In the genomic region with DNA sequence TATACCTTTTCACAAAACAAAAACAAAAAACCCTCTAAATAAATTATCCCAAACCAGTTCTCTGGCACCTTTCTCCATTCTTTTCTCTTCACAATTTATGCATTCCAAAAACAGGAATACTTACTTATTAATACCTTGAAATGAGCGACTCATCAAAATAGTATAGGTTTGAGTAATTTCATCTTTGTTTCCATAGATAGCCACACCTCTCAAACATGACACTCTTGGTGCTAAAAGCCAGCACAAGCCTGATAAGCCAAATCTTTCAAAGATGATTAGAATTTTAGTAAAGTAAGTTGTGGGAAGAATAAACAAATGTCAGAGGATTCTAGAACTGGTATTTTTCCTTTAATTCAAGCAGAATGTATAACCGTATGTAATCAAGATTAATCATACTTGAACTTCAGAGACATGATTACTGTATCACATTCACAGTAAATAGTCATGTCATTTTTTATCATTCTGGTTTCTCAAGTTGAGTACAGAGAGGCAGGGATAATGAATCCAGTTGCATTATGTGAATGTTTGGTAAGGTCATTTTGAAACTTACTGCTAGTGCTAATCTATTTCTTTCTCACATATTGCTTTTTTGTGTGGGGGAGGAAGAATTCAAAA, we compare ENCODE assay signal across 17 cellular contexts. TPM values are rescaled to one million over a fixed set of nuclear protein-coding genes. Genes with fewer than 3 reads are reported as not detected.
A peak's percentile ranks its signal among the peaks of the same experiment; 100 is the strongest.
DNase-seq lines count a peak whose midpoint lies in the region; ATAC-seq, FAIRE-seq and TF ChIP-seq lines count a peak whose summit lies in the region.
"Had no signal": no experiment of that assay in that cellular context is flagged by ENCODE, and none has a peak within 500 bp of the region (broad histone marks: within the 10 kb centered on the region; RNA-seq: fewer than 3 reads in every experiment).

No MANE protein-coding gene starts in this region.

- H3K9me3 Mint-ChIP-seq in CD8-positive, alpha-beta memory T cell, result peaks cover 0 to 13% (median 7%) of the 10 kb centered on the region in 5 donors
- H3K9me3 Mint-ChIP-seq in activated T-helper 17 cell treated with anti-CD3 and anti-CD28 coated beads, Interleukin-2, amount 50 U/mL, for 72 hours, result peaks cover 3% of the 10 kb centered on the region
- peaks cover 0 to 28% (median 8%) of the 10 kb centered on the region in 11 donors for H3K9me3 Mint-ChIP-seq in naive thymus-derived CD4-positive, alpha-beta T cell
- H3K9me3 Mint-ChIP-seq: neural crest cell had no signal

- no peaks in the 10 kb centered on the region for H3K9me1 ChIP-seq in keratinocyte (ENCODE audit: control insufficient read depth, extremely low read depth, insufficient read depth, low read length)

- no peaks in the 10 kb centered on the region for H3K4me1 ChIP-seq in CD8-positive, alpha-beta memory T cell (ENCODE audit: insufficient read depth, low read length)
- H3K4me1 ChIP-seq in keratinocyte (ENCODE audit: control insufficient read depth, extremely low read depth, insufficient read depth, low read length) (no peaks in the 10 kb centered on the region), right lobe of liver (no peaks in the 10 kb centered on the region)
- H3K4me1 ChIP-seq in naive thymus-derived CD4-positive, alpha-beta T cell (ENCODE audit: control insufficient read depth in 2 of 2, insufficient read depth in 2 of 2, low read length in 2 of 2), result no peaks in the 10 kb centered on the region

- no peak for TF ChIP-seq POLR2A in right lobe of liver (IDR thresholded peaks at IDR 0.05)

- no peak overlapping the region for H3K4me2 ChIP-seq in keratinocyte (ENCODE audit: control insufficient read depth, extremely low read depth, insufficient read depth, low read depth, low read length)

- intact Hi-C loops in right lobe of liver (cut with DNase I), result loop anchor here in 1 of 2 donors (10.0 kb wide), 1 partner anchor 107 kb away; no protein-coding TSS in a partner anchor
- intact Hi-C loops in naive thymus-derived CD4-positive, alpha-beta T cell (cut with micrococcal nuclease), result no loop called here

- CTCF ChIA-PET in CD8-positive, alpha-beta memory T cell (lab: Charles Lee), result no interaction called here
- CTCF ChIA-PET in naive thymus-derived CD4-positive, alpha-beta T cell (lab: Charles Lee), result no interaction called here

- ATAC-seq in activated T-helper 17 cell treated with anti-CD3 and anti-CD28 coated beads, Interleukin-2, amount 50 U/mL, for 72 hours (replicated peaks), result peak; percentile 92
- no peak for ATAC-seq in right lobe of liver
- no peak for ATAC-seq in naive thymus-derived CD4-positive, alpha-beta T cell
- ATAC-seq: left ventricle myocardium superior had no signal

- H3K4me1 Mint-ChIP-seq in CD8-positive, alpha-beta memory T cell, result peaks cover 2 to 29% (median 16%) of the 10 kb centered on the region in 3 donors
- peaks cover 25% of the 10 kb centered on the region for H3K4me1 Mint-ChIP-seq in activated T-helper 17 cell treated with anti-CD3 and anti-CD28 coated beads, Interleukin-2, amount 50 U/mL, for 72 hours
- H3K4me1 Mint-ChIP-seq in naive thymus-derived CD4-positive, alpha-beta T cell, result peaks cover 0 to 7% (median 0%) of the 10 kb centered on the region in 7 donors
- H3K4me1 Mint-ChIP-seq: neural crest cell had no signal

- peak; percentile 26 for FAIRE-seq in keratinocyte (lab: Jason Lieb, UNC)

- no peak for TF ChIP-seq CTCF in GM13977 (IDR thresholded peaks at IDR 0.05; ENCODE audit: extremely low read depth, insufficient read depth, missing control alignments)
- TF ChIP-seq CTCF in keratinocyte (optimal IDR thresholded peaks at IDR 0.05 in 1 of 3, IDR thresholded peaks at IDR 0.05 in 1 of 3, conservative IDR thresholded peaks at IDR 0.05 in 1 of 3; ENCODE audit: extremely low read depth in 1 of 3, insufficient read depth in 2 of 3, low read length in 3 of 3), result no peak
- no peak for TF ChIP-seq CTCF in right lobe of liver (IDR thresholded peaks at IDR 0.05)

- no peaks in the 10 kb centered on the region for H3K79me2 ChIP-seq in keratinocyte (ENCODE audit: control insufficient read depth, insufficient read depth, low read length)

- H4K20me1 ChIP-seq in keratinocyte (ENCODE audit: control insufficient read depth, extremely low read depth, insufficient read depth, low read length), result no peaks in the 10 kb centered on the region

- H2AFZ ChIP-seq in keratinocyte (ENCODE audit: control insufficient read depth, low read length), result no peak overlapping the region

- DNase-seq in CD8-positive, alpha-beta memory T cell, result no peak
- peak; percentile 25 for DNase-seq in GM13977 (ENCODE audit: low spot score)
- DNase-seq in keratinocyte (ENCODE audit: low read depth, low spot score), result no peak
- DNase-seq in NOMO-1 treated with dmso at 0.1 percent for 144 hours (lab: John Stamatoyannopoulos, UW; ENCODE audit: unreplicated experiment), result no peak
- no peak for DNase-seq in right lobe of liver
- DNase-seq in NCI-H1694 treated with DMSO at 0.1 percent for 48 hours (lab: John Stamatoyannopoulos, UW), result no peak
- DNase-seq in naive thymus-derived CD4-positive, alpha-beta T cell, result no peak
- DNase-seq: C1 segment of cervical spinal cord; caudate nucleus; head of caudate nucleus; left ventricle myocardium superior; MV-4-11; NCI-H2171 treated with DMSO at 0.1 percent for 48 hours; NK-92 treated with Interleukin-12 subunit alpha and Interleukin-12 subunit beta, amount 100 ng/mL, for 24 hours; WERI-Rb-1 had no signal

- peaks cover 23% of the 10 kb centered on the region for H3K36me3 ChIP-seq in CD8-positive, alpha-beta memory T cell (ENCODE audit: insufficient read depth, low read length)
- H3K36me3 ChIP-seq in keratinocyte (ENCODE audit: control insufficient read depth in 2 of 2, extremely low read depth in 1 of 2, insufficient read depth in 2 of 2, low read length in 2 of 2) (peaks cover 16 to 21% of the 10 kb centered on the region in 2 experiments), right lobe of liver (peaks cover 0 to 41% (median 12%) of the 10 kb centered on the region in 4 donors)
- H3K36me3 ChIP-seq in naive thymus-derived CD4-positive, alpha-beta T cell (ENCODE audit: control insufficient read depth in 2 of 3, insufficient read depth in 3 of 3, low read length in 3 of 3), result peaks cover 10 to 53% (median 16%) of the 10 kb centered on the region in 3 experiments

- dilution Hi-C loops in keratinocyte (cut with MboI; ENCODE audit: extremely low pct_ligation_motif_present, low sequenced_read_pairs), result no loop called here

- no peak overlapping the region for H3K27ac ChIP-seq in CD8-positive, alpha-beta memory T cell (ENCODE audit: low read depth, low read length)
- H3K27ac ChIP-seq in keratinocyte (ENCODE audit: control insufficient read depth, insufficient read depth, low read length) (no peak overlapping the region), right lobe of liver (no peak overlapping the region)
- no peak overlapping the region for H3K27ac ChIP-seq in naive thymus-derived CD4-positive, alpha-beta T cell (ENCODE audit: low read depth, low read length)
- H3K27ac ChIP-seq: WERI-Rb-1 had no signal

- no peaks in the 10 kb centered on the region for H3K27me3 ChIP-seq in CD8-positive, alpha-beta memory T cell (ENCODE audit: insufficient read depth, low read length, poor library complexity, severe bottlenecking)
- H3K27me3 ChIP-seq in keratinocyte (ENCODE audit: control insufficient read depth, extremely low read depth, insufficient read depth, low read length), result no peaks in the 10 kb centered on the region
- H3K27me3 ChIP-seq in right lobe of liver, result no peaks in the 10 kb centered on the region
- no peaks in the 10 kb centered on the region for H3K27me3 ChIP-seq in naive thymus-derived CD4-positive, alpha-beta T cell (ENCODE audit: control insufficient read depth in 2 of 2, insufficient read depth in 2 of 2, low read length in 2 of 2)

- no peak overlapping the region for H3K9ac ChIP-seq in keratinocyte (ENCODE audit: control insufficient read depth, extremely low read depth, insufficient read depth, low read length)

- in situ Hi-C loops in GM13977 (cut with MboI; ENCODE audit: low pct_unique_long_range_greater_than_20kb, low sequenced_read_pairs, unreplicated experiment), result no loop called here

- H3K27me3 Mint-ChIP-seq in CD8-positive, alpha-beta memory T cell, result no peaks in the 10 kb centered on the region
- H3K27me3 Mint-ChIP-seq in activated T-helper 17 cell treated with anti-CD3 and anti-CD28 coated beads, Interleukin-2, amount 50 U/mL, for 72 hours, result no peaks in the 10 kb centered on the region
- H3K27me3 Mint-ChIP-seq in naive thymus-derived CD4-positive, alpha-beta T cell, result no peaks in the 10 kb centered on the region

- no peak overlapping the region for H3K4me3 Mint-ChIP-seq in CD8-positive, alpha-beta memory T cell
- H3K4me3 Mint-ChIP-seq in activated T-helper 17 cell treated with anti-CD3 and anti-CD28 coated beads, Interleukin-2, amount 50 U/mL, for 72 hours, result peak overlapping the region; percentile 47
- no peak overlapping the region for H3K4me3 Mint-ChIP-seq in naive thymus-derived CD4-positive, alpha-beta T cell
- H3K4me3 Mint-ChIP-seq: neural crest cell had no signal

- peaks cover 33 to 87% (median 35%) of the 10 kb centered on the region in 3 donors for H3K36me3 Mint-ChIP-seq in CD8-positive, alpha-beta memory T cell
- peaks cover 98% of the 10 kb centered on the region for H3K36me3 Mint-ChIP-seq in activated T-helper 17 cell treated with anti-CD3 and anti-CD28 coated beads, Interleukin-2, amount 50 U/mL, for 72 hours (ENCODE audit: low read depth)
- peaks cover 17 to 82% (median 67%) of the 10 kb centered on the region in 5 donors for H3K36me3 Mint-ChIP-seq in naive thymus-derived CD4-positive, alpha-beta T cell

- peak overlapping the region in 7 of 8 donors; percentile 2 to 66 (median 41) for H3K27ac Mint-ChIP-seq in CD8-positive, alpha-beta memory T cell
- H3K27ac Mint-ChIP-seq in activated T-helper 17 cell treated with anti-CD3 and anti-CD28 coated beads, Interleukin-2, amount 50 U/mL, for 72 hours, result peak overlapping the region; percentile 91
- H3K27ac Mint-ChIP-seq in naive thymus-derived CD4-positive, alpha-beta T cell, result peak overlapping the region in 3 of 9 donors; percentile 9 to 34 (median 9)

- no peaks in the 10 kb centered on the region for H3K9me3 ChIP-seq in CD8-positive, alpha-beta memory T cell (ENCODE audit: low read length)
- no peaks in the 10 kb centered on the region for H3K9me3 ChIP-seq in keratinocyte (ENCODE audit: control insufficient read depth, low read depth, low read length)
- H3K9me3 ChIP-seq in right lobe of liver, result no peaks in the 10 kb centered on the region
- H3K9me3 ChIP-seq in naive thymus-derived CD4-positive, alpha-beta T cell (ENCODE audit: control insufficient read depth in 2 of 3, low read length in 3 of 3), result no peaks in the 10 kb centered on the region

- no peak overlapping the region for H3K4me3 ChIP-seq in CD8-positive, alpha-beta memory T cell (ENCODE audit: low read length)
- H3K4me3 ChIP-seq in keratinocyte (ENCODE audit: control insufficient read depth in 2 of 3, extremely low read depth in 1 of 3, insufficient read depth in 2 of 3, low read depth in 1 of 3, low read length in 3 of 3) (no peak overlapping the region), right lobe of liver (no peak overlapping the region)
- no peak overlapping the region for H3K4me3 ChIP-seq in naive thymus-derived CD4-positive, alpha-beta T cell (ENCODE audit: low read length)

- WGBS in right lobe of liver (ENCODE audit: insufficient coverage, low coverage, low lambda C conversion rate, missing lambda C conversion rate), result 75% methylated on average over 2 of the region's 2 CpGs

- POLR2A ChIA-PET in CD8-positive, alpha-beta memory T cell (lab: Charles Lee), result no interaction called here
- POLR2A ChIA-PET in naive thymus-derived CD4-positive, alpha-beta T cell (lab: Charles Lee), result interaction anchor here (1.1 kb wide), 1 partner anchor 12 kb away, joined by 6 read pairs; a partner anchor contains a TSS

RNA-seq across cellular contexts. Expression of a gene that starts 12.1 kb away (rescaled TPM):
- total RNA-seq in CD8-positive, alpha-beta memory T cell, result 1 to 10 TPM; 4.6 to 4.8 TPM
- polyA plus RNA-seq in CD8-positive, alpha-beta memory T cell, result 1.6 TPM
- 1 to 10 TPM; 2.3 to 4.0 TPM for total RNA-seq in activated T-helper 17 cell treated with anti-CD3 and anti-CD28 coated beads, Interleukin-2, amount 50 U/mL, for 72 hours
- polyA plus RNA-seq in keratinocyte, result 2.0 to 4.0 TPM (median 3.0 TPM) in 3 replicates
- 1.5 TPM for polyA plus RNA-seq in keratinocyte (2011; ENCODE audit: low read depth)
- polyA plus RNA-seq in keratinocyte (2011; cell fraction: cytosol; rRNA removed), result 0.91 and 1.8 TPM in 2 replicates
- 3.9 and 6.1 TPM in 2 replicates for polyA plus RNA-seq in keratinocyte (2011; cell fraction: nucleus; rRNA removed)
- polyA plus RNA-seq in keratinocyte (2012; ENCODE audit: low replicate concordance), result 1.7 and 2.0 TPM in 2 replicates
- 0.59 to 1.6 TPM (median 1.4 TPM) in 3 replicates for polyA minus RNA-seq in keratinocyte
- polyA minus RNA-seq in keratinocyte (2011; cell fraction: cytosol; rRNA and poly(A)+ RNA removed), result 0.77 TPM
- polyA minus RNA-seq in keratinocyte (2011; cell fraction: nucleus; rRNA and poly(A)+ RNA removed), result 1.8 and 2.6 TPM in 2 replicates
- total RNA-seq in right lobe of liver, result 1 to 10 TPM; 1.4 to 4.0 (median 2.1) TPM
- 10 to 100 TPM in 2 of 5 experiments, 1 to 10 TPM in 3; 4.8 to 19.4 (median 6.4) TPM for total RNA-seq in naive thymus-derived CD4-positive, alpha-beta T cell
- 1 to 10 TPM; 1.6 to 2.0 TPM for polyA plus RNA-seq in naive thymus-derived CD4-positive, alpha-beta T cell

RNA-seq across cellular contexts. Expression of a gene that starts 44.0 kb away (rescaled TPM):
- total RNA-seq in CD8-positive, alpha-beta memory T cell, result 10 to 100 TPM; 62.6 to 63.3 TPM
- polyA plus RNA-seq in CD8-positive, alpha-beta memory T cell, result 113 TPM
- total RNA-seq in activated T-helper 17 cell treated with anti-CD3 and anti-CD28 coated beads, Interleukin-2, amount 50 U/mL, for 72 hours, result 100 to 1,000 TPM; 113 to 179 TPM
- polyA plus RNA-seq in keratinocyte, result 56.7 to 124 TPM (median 118 TPM) in 3 replicates
- polyA plus RNA-seq in keratinocyte (2011; ENCODE audit: low read depth), result 113 TPM
- 73.6 and 111 TPM in 2 replicates for polyA plus RNA-seq in keratinocyte (2011; cell fraction: cytosol; rRNA removed)
- 48.3 and 59.2 TPM in 2 replicates for polyA plus RNA-seq in keratinocyte (2011; cell fraction: nucleus; rRNA removed)
- 66.4 and 140 TPM in 2 replicates for polyA plus RNA-seq in keratinocyte (2012; ENCODE audit: low replicate concordance)
- polyA minus RNA-seq in keratinocyte, result 5.8 to 40.3 TPM (median 25.5 TPM) in 3 replicates
- 11.5 TPM for polyA minus RNA-seq in keratinocyte (2011; cell fraction: cytosol; rRNA and poly(A)+ RNA removed)
- polyA minus RNA-seq in keratinocyte (2011; cell fraction: nucleus; rRNA and poly(A)+ RNA removed), result 9.4 and 13.2 TPM in 2 replicates
- total RNA-seq in right lobe of liver, result 10 to 100 TPM; 26.9 to 57.0 (median 51.5) TPM
- total RNA-seq in naive thymus-derived CD4-positive, alpha-beta T cell, result 10 to 100 TPM; 17.6 to 73.2 (median 35.5) TPM
- polyA plus RNA-seq in naive thymus-derived CD4-positive, alpha-beta T cell, result 100 to 1,000 TPM in 1 of 2 donors, 10 to 100 TPM in 1; 84.3 to 123 TPM

RNA-seq across cellular contexts. Expression of a gene that starts 44.9 kb away (rescaled TPM):
- 100 to 1,000 TPM; 140 to 175 TPM for total RNA-seq in CD8-positive, alpha-beta memory T cell
- polyA plus RNA-seq in CD8-positive, alpha-beta memory T cell, result 11.3 TPM
- 10 to 100 TPM; 59.7 to 97.8 TPM for total RNA-seq in activated T-helper 17 cell treated with anti-CD3 and anti-CD28 coated beads, Interleukin-2, amount 50 U/mL, for 72 hours
- polyA plus RNA-seq in keratinocyte, result 16.4 to 36.5 TPM (median 26.0 TPM) in 3 replicates
- polyA plus RNA-seq in keratinocyte (2011; ENCODE audit: low read depth), result 40.2 TPM
- 21.5 and 42.5 TPM in 2 replicates for polyA plus RNA-seq in keratinocyte (2011; cell fraction: cytosol; rRNA removed)
- polyA plus RNA-seq in keratinocyte (2011; cell fraction: nucleus; rRNA removed), result 21.8 and 38.1 TPM in 2 replicates
- polyA plus RNA-seq in keratinocyte (2012; ENCODE audit: low replicate concordance), result 20.4 and 39.5 TPM in 2 replicates
- polyA minus RNA-seq in keratinocyte, result 7.3 to 25.3 TPM in 2 of 3 replicates, not detected in the other
- 12.7 TPM for polyA minus RNA-seq in keratinocyte (2011; cell fraction: cytosol; rRNA and poly(A)+ RNA removed)
- 3.2 and 7.4 TPM in 2 replicates for polyA minus RNA-seq in keratinocyte (2011; cell fraction: nucleus; rRNA and poly(A)+ RNA removed)
- 10 to 100 TPM; 21.3 to 36.0 (median 27.1) TPM for total RNA-seq in right lobe of liver
- total RNA-seq in naive thymus-derived CD4-positive, alpha-beta T cell, result 10 to 100 TPM; 14.7 to 47.7 (median 26.3) TPM
- 10 to 100 TPM; 11.6 to 29.0 TPM for polyA plus RNA-seq in naive thymus-derived CD4-positive, alpha-beta T cell
